ENCODE assay signal across 8 cellular contexts in the genomic region with DNA sequence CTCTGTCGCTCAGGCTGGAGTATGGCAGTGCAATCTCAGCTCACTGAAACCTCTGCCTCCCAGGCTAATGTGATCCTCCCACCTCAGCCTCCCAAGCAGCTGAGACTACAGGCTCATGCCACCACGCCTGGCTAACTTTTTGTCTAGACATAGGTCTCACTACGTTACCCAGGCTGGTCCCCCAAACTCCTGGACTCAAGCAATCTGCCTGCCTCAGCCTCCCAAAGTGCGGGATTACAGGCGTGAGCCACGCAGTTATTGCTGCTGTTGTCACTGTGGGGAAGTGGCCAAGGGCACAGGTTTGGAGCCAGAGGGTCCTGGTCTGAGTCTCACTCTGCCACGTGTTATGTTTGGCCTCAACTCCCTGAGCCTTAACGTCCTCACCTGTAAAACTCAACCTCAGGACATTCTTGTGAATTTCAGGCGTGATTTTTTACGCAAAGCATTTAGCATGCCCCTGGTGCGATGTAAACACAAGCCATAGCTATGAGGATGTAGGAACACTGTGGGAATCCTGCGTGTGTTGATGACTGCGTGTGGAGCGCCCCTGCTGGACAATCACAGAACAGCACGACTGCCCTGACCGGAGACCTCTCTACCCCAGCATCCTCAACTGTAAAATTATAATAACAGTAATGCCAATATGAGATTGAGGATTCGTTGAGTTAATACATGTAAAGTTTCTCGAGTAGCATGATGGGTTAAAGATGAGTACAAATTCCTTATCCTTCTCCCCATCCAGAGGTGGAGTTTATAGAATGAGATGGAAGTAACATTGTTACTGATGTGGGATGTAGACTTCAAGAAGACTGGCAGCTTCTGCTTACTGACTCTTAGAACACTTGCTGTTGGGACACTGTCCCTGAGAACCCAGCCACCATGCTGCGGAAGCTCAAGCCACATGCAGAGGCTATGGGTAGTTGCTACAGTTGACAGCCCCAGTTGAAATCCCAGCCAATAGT. TPM values are rescaled to one million over a fixed set of nuclear protein-coding genes. Genes with fewer than 3 reads are reported as not detected.
DNase-seq lines count a peak whose midpoint lies in the region; ATAC-seq and TF ChIP-seq lines count a peak whose summit lies in the region.

No MANE protein-coding gene starts in this region.

- TF ChIP-seq CTCF in LNCaP clone FGC (IDR thresholded peaks at IDR 0.05; ENCODE audit: control insufficient read depth, extremely low read depth, insufficient read depth): peak; percentile 49

- no peaks in the 10 kb centered on the region for H3K36me3 Mint-ChIP-seq in activated CD4-positive, alpha-beta T cell treated with anti-CD3 and anti-CD28 coated beads, Interleukin-2, amount 10 ng/mL, durations not matched to agents 24 days and 14 days (ENCODE audit: low read depth)

- DNase-seq in COLO829 (ENCODE audit: low spot score) (peak; percentile 27), LNCaP clone FGC (ENCODE audit: low read depth) (no peak), dermis microvascular lymphatic vessel endothelial cell (ENCODE audit: low read depth in 2 of 2) (peak; percentile 24 to 47), midbrain (lab: John Stamatoyannopoulos, UW) (peak; percentile 18)
- peak; percentile 89 for DNase-seq in activated CD4-positive, alpha-beta T cell treated with anti-CD3 and anti-CD28 coated beads, Interleukin-2, amount 10 ng/mL, durations not matched to agents 24 days and 14 days
- peak; percentile 53 for DNase-seq in stimulated activated naive CD4-positive, alpha-beta T cell treated with Interleukin-2 at 50 U/mL for 16 hours (lab: John Stamatoyannopoulos, UW)

- H3K4me3 ChIP-seq in LNCaP clone FGC (ENCODE audit: low read depth, low read length): no peak overlapping the region

- H3K4me3 Mint-ChIP-seq in activated CD4-positive, alpha-beta T cell treated with anti-CD3 and anti-CD28 coated beads, Interleukin-2, amount 10 ng/mL, durations not matched to agents 24 days and 14 days: no peak overlapping the region

- peaks cover 11% of the 10 kb centered on the region for H3K27me3 Mint-ChIP-seq in activated CD4-positive, alpha-beta T cell treated with anti-CD3 and anti-CD28 coated beads, Interleukin-2, amount 10 ng/mL, durations not matched to agents 24 days and 14 days

- no peaks in the 10 kb centered on the region for H3K9me3 Mint-ChIP-seq in activated CD4-positive, alpha-beta T cell treated with anti-CD3 and anti-CD28 coated beads, Interleukin-2, amount 10 ng/mL, durations not matched to agents 24 days and 14 days

- H3K4me1 Mint-ChIP-seq in activated CD4-positive, alpha-beta T cell treated with anti-CD3 and anti-CD28 coated beads, Interleukin-2, amount 10 ng/mL, durations not matched to agents 24 days and 14 days: peaks cover 9% of the 10 kb centered on the region

- no peak for ATAC-seq in HG03045 (IDR thresholded peaks at IDR 0.05; ENCODE audit: unreplicated experiment)
- no peak for ATAC-seq in GM19351 (IDR thresholded peaks at IDR 0.05; ENCODE audit: unreplicated experiment)

- no peak overlapping the region for H3K27ac Mint-ChIP-seq in activated CD4-positive, alpha-beta T cell treated with anti-CD3 and anti-CD28 coated beads, Interleukin-2, amount 10 ng/mL, durations not matched to agents 24 days and 14 days

- intact Hi-C loops in activated CD4-positive, alpha-beta T cell treated with anti-CD3 and anti-CD28 coated beads, Interleukin-2, amount 10 ng/mL, durations not matched to agents 24 days and 14 days (cut with micrococcal nuclease): no loop called here

RNA-seq across cellular contexts. Expression of gene PNMA8B, which starts 41.8 kb away (rescaled TPM):
- not detected in 2 replicates for total RNA-seq in activated CD4-positive, alpha-beta T cell treated with anti-CD3 and anti-CD28 coated beads, Interleukin-2, amount 10 ng/mL, durations not matched to agents 24 days and 14 days
- total RNA-seq in dermis microvascular lymphatic vessel endothelial cell: 0.13 TPM in 2 replicates
